Comparison of ENCODE assay signal across 15 cellular contexts in genomic region chr5:129382921-129383672, GRCh38.
"Had no signal": no experiment of that assay in that cellular context is flagged by ENCODE, and none has a peak within 500 bp of the region (broad histone marks: within the 10 kb centered on the region; RNA-seq: fewer than 3 reads in every experiment).

No MANE protein-coding gene starts in this region.

- H3K27me3 ChIP-seq: dorsolateral prefrontal cortex, esophagus squamous epithelium, neutrophil, right atrium auricular region, thyroid gland, vagina had no signal

- H3K36me3 ChIP-seq: esophagus squamous epithelium, neutrophil, right atrium auricular region, thyroid gland, vagina had no signal

- DNase-seq: activated B cell treated with CpG ODN at 0.5 μM for 24 hours; activated CD4-positive, alpha-beta T cell treated with anti-CD3 and anti-CD28 coated beads, Interleukin-2, amount 10 ng/mL, durations not matched to agents 7 days and 5 days; amniotic stem cell; dorsolateral prefrontal cortex; esophagus squamous epithelium; immature natural killer cell; mammary epithelial cell; mucosa of descending colon; naive thymus-derived CD8-positive, alpha-beta T cell; T-helper 2 cell; thyroid gland had no signal

- H3K27ac ChIP-seq: dorsolateral prefrontal cortex, esophagus squamous epithelium, neutrophil, right atrium auricular region, thyroid gland, vagina had no signal

- H3K4me1 ChIP-seq: esophagus squamous epithelium, right atrium auricular region, thyroid gland, vagina had no signal

- ATAC-seq: mucosa of descending colon; naive thymus-derived CD8-positive, alpha-beta T cell; stimulated activated effector memory CD8-positive, alpha-beta T cell treated with anti-CD3 and anti-CD28 coated beads, Interleukin-12 subunit alpha, Interleukin-12 subunit beta, amount 100 ng/mL, for 72 hours had no signal

- H3K9me3 ChIP-seq: esophagus squamous epithelium, mucosa of descending colon, neutrophil, right atrium auricular region, thyroid gland, vagina had no signal

- H3K4me3 ChIP-seq: dorsolateral prefrontal cortex, esophagus squamous epithelium, mucosa of descending colon, right atrium auricular region, thyroid gland, vagina had no signal
